Comparison of ENCODE assay signal across 18 cellular contexts in genomic region chr5:155885199-155885598, GRCh38.
"Had no signal": no experiment of that assay in that cellular context is flagged by ENCODE, and none has a peak within 500 bp of the region (broad histone marks: within the 10 kb centered on the region; RNA-seq: fewer than 3 reads in every experiment).

No MANE protein-coding gene starts in this region.

- H3K27ac Mint-ChIP-seq: dendritic cell treated with granulocyte-macrophage colony-stimulating factor and Interleukin-4, amounts not matched to agents 40 ng/mL and 50 ng/mL, for 4 days; mesothelial cell of epicardium; naive B cell had no signal

- DNase-seq: colonic mucosa; cortex of kidney; effector CD8-positive, alpha-beta T cell; foreskin keratinocyte; heart left ventricle; hypothalamus; left cardiac atrium; left lung; left ventricle myocardium superior; lower lobe of right lung; mesenchymal stem cell; mucosa of descending colon; naive B cell had no signal

- H3K4me1 Mint-ChIP-seq: mesothelial cell of epicardium, naive B cell had no signal

- H3K9me3 ChIP-seq: colonic mucosa, esophagus muscularis mucosa, gastroesophageal sphincter, heart left ventricle, left lung, lower lobe of right lung, mucosa of descending colon had no signal

- H3K27ac ChIP-seq: colonic mucosa, esophagus muscularis mucosa, foreskin keratinocyte, gastroesophageal sphincter, heart left ventricle, hepatocyte, left lung, lower lobe of right lung had no signal

- H3K9me3 Mint-ChIP-seq: dendritic cell treated with granulocyte-macrophage colony-stimulating factor and Interleukin-4, amounts not matched to agents 40 ng/mL and 50 ng/mL, for 4 days; mesothelial cell of epicardium had no signal

- H3K4me3 ChIP-seq: colonic mucosa, esophagus muscularis mucosa, gastroesophageal sphincter, heart left ventricle, hepatocyte, left lung, lower lobe of right lung, mucosa of descending colon had no signal

- H3K27me3 ChIP-seq: colonic mucosa, esophagus muscularis mucosa, foreskin keratinocyte, gastroesophageal sphincter, heart left ventricle, left lung had no signal

- H3K36me3 ChIP-seq: colonic mucosa, esophagus muscularis mucosa, gastroesophageal sphincter, heart left ventricle, left lung, lower lobe of right lung had no signal

- H3K27me3 Mint-ChIP-seq: dendritic cell treated with granulocyte-macrophage colony-stimulating factor and Interleukin-4, amounts not matched to agents 40 ng/mL and 50 ng/mL, for 4 days; naive B cell had no signal

- H3K4me1 ChIP-seq: colonic mucosa, foreskin keratinocyte, gastroesophageal sphincter, heart left ventricle, left lung, lower lobe of right lung had no signal

- ATAC-seq: foreskin keratinocyte, gastroesophageal sphincter, heart left ventricle, left cardiac atrium, left lung, left ventricle myocardium superior, lower lobe of right lung, mucosa of descending colon had no signal

- H3K36me3 Mint-ChIP-seq: mesothelial cell of epicardium, naive B cell had no signal

- H3K4me3 Mint-ChIP-seq: dendritic cell treated with granulocyte-macrophage colony-stimulating factor and Interleukin-4, amounts not matched to agents 40 ng/mL and 50 ng/mL, for 4 days; mesothelial cell of epicardium had no signal
